Comparison of ENCODE assay signal across 28 cellular contexts in the genomic region with DNA sequence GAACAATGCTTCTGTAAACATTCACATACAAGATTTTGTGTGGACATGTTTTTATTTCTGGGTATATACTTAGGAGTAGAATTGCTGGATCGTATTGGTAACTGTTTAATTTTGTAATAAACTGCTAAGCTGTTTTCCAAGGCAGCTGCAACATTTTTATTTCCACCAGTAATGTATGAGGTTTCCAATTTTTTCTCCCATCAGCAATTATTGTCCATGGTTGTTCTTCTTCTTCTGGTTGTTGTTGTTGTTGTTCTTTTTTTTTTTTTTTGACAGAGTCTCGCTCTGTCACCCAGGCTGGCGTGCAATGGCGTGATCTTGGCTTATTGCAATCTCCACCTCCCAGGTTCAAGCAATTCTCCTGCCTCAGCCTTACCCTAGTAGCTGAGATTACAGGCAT.
"Had no signal": no experiment of that assay in that cellular context is flagged by ENCODE, and none has a peak within 500 bp of the region (broad histone marks: within the 10 kb centered on the region; RNA-seq: fewer than 3 reads in every experiment).

No MANE protein-coding gene starts in this region.

- FAIRE-seq: urothelium cell line had no signal

- H3K9me3 Mint-ChIP-seq: stimulated activated effector memory CD8-positive, alpha-beta T cell treated with anti-CD3 and anti-CD28 coated beads, Interleukin-12 subunit alpha, Interleukin-12 subunit beta, amount 100 ng/mL, for 72 hours; stimulated activated memory B cell treated with anti-CD40 and anti-IgM and Interleukin-4, amounts not matched to agents 10 μg/mL and 1 μg/mL and 100 μg/mL, for 72 hours; stimulated activated naive B cell treated with anti-CD40 and anti-IgM and Interleukin-4, amounts not matched to agents 10 μg/mL and 1 μg/mL and 100 μg/mL, for 72 hours; stimulated activated naive CD8-positive, alpha-beta T cell treated with anti-CD3 and anti-CD28 coated beads, Interleukin-15, amount 100 ng/mL, for 72 hours; stimulated activated naive CD8-positive, alpha-beta T cell treated with anti-CD3 and anti-CD28 coated beads, Interleukin-15, Interleukin-2, amounts not matched to agents 100 ng/mL and 50 ng/mL, for 24 hours had no signal

- ATAC-seq: stimulated activated effector memory CD8-positive, alpha-beta T cell treated with anti-CD3 and anti-CD28 coated beads, Interleukin-12 subunit alpha, Interleukin-12 subunit beta, amount 100 ng/mL, for 72 hours; stimulated activated memory B cell treated with anti-CD40 and anti-IgM and Interleukin-4, amounts not matched to agents 10 μg/mL and 1 μg/mL and 100 μg/mL, for 72 hours; stimulated activated naive B cell treated with anti-CD40 and anti-IgM and Interleukin-4, amounts not matched to agents 10 μg/mL and 1 μg/mL and 100 μg/mL, for 72 hours; stimulated activated naive CD8-positive, alpha-beta T cell treated with anti-CD3 and anti-CD28 coated beads, Interleukin-15, amount 100 ng/mL, for 72 hours; stimulated activated naive CD8-positive, alpha-beta T cell treated with anti-CD3 and anti-CD28 coated beads, Interleukin-15, Interleukin-2, amounts not matched to agents 100 U/mL and 50 U/mL, for 24 hours; upper lobe of right lung had no signal

- H3K4me3 ChIP-seq: stomach, suprapubic skin, testis, thoracic aorta, tibial artery, tibial nerve, transverse colon, upper lobe of left lung, upper lobe of right lung, uterus, vagina had no signal

- H3K9me3 ChIP-seq: stomach, suprapubic skin, testis, thoracic aorta, tibial artery, tibial nerve, transverse colon, upper lobe of left lung, upper lobe of right lung, uterus, vagina had no signal

- H3K27ac Mint-ChIP-seq: stimulated activated memory B cell treated with anti-CD40 and anti-IgM and Interleukin-4, amounts not matched to agents 10 μg/mL and 1 μg/mL and 100 μg/mL, for 72 hours; stimulated activated naive B cell treated with anti-CD40 and anti-IgM and Interleukin-4, amounts not matched to agents 10 μg/mL and 1 μg/mL and 100 μg/mL, for 72 hours; stimulated activated naive CD8-positive, alpha-beta T cell treated with anti-CD3 and anti-CD28 coated beads, Interleukin-15, amount 100 ng/mL, for 72 hours; stimulated activated naive CD8-positive, alpha-beta T cell treated with anti-CD3 and anti-CD28 coated beads, Interleukin-15, Interleukin-2, amounts not matched to agents 100 ng/mL and 50 ng/mL, for 24 hours; type B pancreatic cell had no signal

- H3K27me3 ChIP-seq: stomach, suprapubic skin, testis, tibial artery, tibial nerve, transverse colon, upper lobe of left lung, upper lobe of right lung, uterus, vagina had no signal

- DNase-seq: stimulated activated CD4-positive, alpha-beta T cell treated with anti-CD3 and anti-CD28 coated beads, Interleukin-2, amount 100 ng/mL, for 48 hours; stimulated activated CD4-positive, alpha-beta T cell treated with anti-CD3 and anti-CD28 coated beads, Interleukin-4, amount 100 ng/mL, for 1 hour; stimulated activated CD4-positive, alpha-beta T cell treated with anti-CD3 and anti-CD28 coated beads, Interleukin-4, amount 100 ng/mL, for 24 hours; stimulated activated CD4-positive, alpha-beta T cell treated with anti-CD3 and anti-CD28 coated beads, Interleukin-4, amount 100 ng/mL, for 4 hours; stimulated activated CD8-positive, alpha-beta memory T cell treated with anti-CD3 and anti-CD28 coated beads, Interleukin-4, amount 100 ng/mL, for 48 hours; stimulated activated naive B cell treated with anti-CD40 and anti-IgM and Interleukin-4, amounts not matched to agents 10 μg/mL and 1 μg/mL and 100 μg/mL, for 72 hours; stimulated activated naive CD4-positive, alpha-beta T cell; stimulated activated naive CD4-positive, alpha-beta T cell treated with Interleukin-2 at 50 U/mL for 16 hours; stimulated activated naive CD8-positive, alpha-beta T cell treated with anti-CD3 and anti-CD28 coated beads, Interleukin-15, amount 100 ng/mL, for 72 hours; stimulated activated naive CD8-positive, alpha-beta T cell treated with anti-CD3 and anti-CD28 coated beads, Interleukin-15, Interleukin-2, amounts not matched to agents 100 U/mL and 50 U/mL, for 24 hours; stomach; substantia nigra; testis; tibial artery; transverse colon; trophoblast cell; upper lobe of left lung; upper lobe of right lung; uterus had no signal

- H3K27ac ChIP-seq: stomach, suprapubic skin, thoracic aorta, tibial artery, tibial nerve, transverse colon, upper lobe of right lung, uterus, vagina had no signal

- H3K36me3 ChIP-seq: uterus had no signal

- H3K27me3 Mint-ChIP-seq: stimulated activated memory B cell treated with anti-CD40 and anti-IgM and Interleukin-4, amounts not matched to agents 10 μg/mL and 1 μg/mL and 100 μg/mL, for 72 hours; stimulated activated naive B cell treated with anti-CD40 and anti-IgM and Interleukin-4, amounts not matched to agents 10 μg/mL and 1 μg/mL and 100 μg/mL, for 72 hours; stimulated activated naive CD8-positive, alpha-beta T cell treated with anti-CD3 and anti-CD28 coated beads, Interleukin-15, amount 100 ng/mL, for 72 hours; stimulated activated naive CD8-positive, alpha-beta T cell treated with anti-CD3 and anti-CD28 coated beads, Interleukin-15, Interleukin-2, amounts not matched to agents 100 ng/mL and 50 ng/mL, for 24 hours; type B pancreatic cell had no signal

- H3K4me3 Mint-ChIP-seq: stimulated activated effector memory CD8-positive, alpha-beta T cell treated with anti-CD3 and anti-CD28 coated beads, Interleukin-12 subunit alpha, Interleukin-12 subunit beta, amount 100 ng/mL, for 72 hours; stimulated activated memory B cell treated with anti-CD40 and anti-IgM and Interleukin-4, amounts not matched to agents 10 μg/mL and 1 μg/mL and 100 μg/mL, for 72 hours; stimulated activated naive B cell treated with anti-CD40 and anti-IgM and Interleukin-4, amounts not matched to agents 10 μg/mL and 1 μg/mL and 100 μg/mL, for 72 hours; stimulated activated naive CD8-positive, alpha-beta T cell treated with anti-CD3 and anti-CD28 coated beads, Interleukin-15, amount 100 ng/mL, for 72 hours; stimulated activated naive CD8-positive, alpha-beta T cell treated with anti-CD3 and anti-CD28 coated beads, Interleukin-15, Interleukin-2, amounts not matched to agents 100 ng/mL and 50 ng/mL, for 24 hours; type B pancreatic cell had no signal
